8 cellular contexts compared by ENCODE assay signal in the genomic region with DNA sequence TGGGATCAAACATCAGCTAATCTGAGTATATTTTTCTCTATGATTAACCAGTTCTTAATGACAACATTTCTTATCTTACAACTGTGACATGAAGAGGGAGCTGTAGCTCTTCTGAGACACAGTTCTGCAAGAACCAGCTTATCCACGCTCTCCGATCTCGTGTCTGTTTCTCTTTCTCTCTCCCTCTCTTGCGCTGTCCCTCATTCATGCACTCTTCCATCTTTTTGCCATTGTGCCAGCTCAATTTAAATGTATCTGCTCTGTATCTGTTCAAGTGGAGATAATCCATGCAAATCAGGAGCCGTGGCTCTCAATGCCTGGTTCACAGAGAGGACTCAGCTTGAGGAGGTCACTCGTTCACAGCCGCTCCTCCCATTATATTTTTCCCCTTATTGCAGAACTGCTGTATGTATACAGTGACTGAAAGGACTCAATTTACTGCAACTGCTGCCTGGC.
DNase-seq lines count a peak whose midpoint lies in the region; ATAC-seq lines count a peak whose summit lies in the region.

No MANE protein-coding gene starts in this region.

- H3K4me3 ChIP-seq in ectodermal cell (ENCODE audit: insufficient read depth, low read depth, low read length) (peak overlapping the region; percentile 39), urinary bladder (ENCODE audit: low read depth, low read length) (peak overlapping the region; percentile 47)

- H3K27ac ChIP-seq in ectodermal cell (ENCODE audit: insufficient read depth, low read depth, low read length, poor library complexity, severe bottlenecking): no peak overlapping the region
- H3K27ac ChIP-seq in urinary bladder (ENCODE audit: low read depth): no peak overlapping the region

- H3K9me3 ChIP-seq in ectodermal cell (ENCODE audit: control insufficient read depth, low read length): no peaks in the 10 kb centered on the region

- no peaks in the 10 kb centered on the region for H3K27me3 ChIP-seq in ectodermal cell (ENCODE audit: control insufficient read depth, insufficient read depth, low read length, poor library complexity, severe bottlenecking)

- ATAC-seq in HG03442 (IDR thresholded peaks at IDR 0.05; ENCODE audit: unreplicated experiment): peak; percentile 65

- H3K4me1 ChIP-seq in ectodermal cell (ENCODE audit: control insufficient read depth, insufficient read depth, low read length) (peaks cover 30% of the 10 kb centered on the region), urinary bladder (ENCODE audit: insufficient read depth) (no peaks in the 10 kb centered on the region)

- H3K36me3 ChIP-seq in ectodermal cell (ENCODE audit: control insufficient read depth, insufficient read depth, low read length) (no peaks in the 10 kb centered on the region), urinary bladder (ENCODE audit: insufficient read depth) (no peaks in the 10 kb centered on the region)

- 5 to 6% methylated on average over 7 of the region's 7 CpGs for WGBS in ectodermal cell, 2 experiments
- 2% methylated on average over 7 of the region's 7 CpGs for WGBS in urinary bladder

- DNase-seq in GM04504 (ENCODE audit: low read depth) (peak; percentile 12), NCI-H82 (lab: John Stamatoyannopoulos, UW) (peak; percentile 80), medulla oblongata (ENCODE audit: extremely low spot score) (peak; percentile 71), germinal center (ENCODE audit: low spot score) (no peak)
- DNase-seq in activated CD4-positive, alpha-beta T cell treated with anti-CD3 and anti-CD28 coated beads for 1 hour: no peak

Comparison
In these comparisons a context has a peak if more than half of its experiments do, and no peak if none do; other contexts are left out.
1. DNase-seq: peak in GM04504 (single experiment), NCI-H82 (single experiment) and medulla oblongata (single experiment); none in germinal center (single experiment) and activated CD4-positive, alpha-beta T cell treated with anti-CD3 and anti-CD28 coated beads for 1 hour (single experiment).